20 cellular contexts compared by ENCODE assay signal in the genomic region with DNA sequence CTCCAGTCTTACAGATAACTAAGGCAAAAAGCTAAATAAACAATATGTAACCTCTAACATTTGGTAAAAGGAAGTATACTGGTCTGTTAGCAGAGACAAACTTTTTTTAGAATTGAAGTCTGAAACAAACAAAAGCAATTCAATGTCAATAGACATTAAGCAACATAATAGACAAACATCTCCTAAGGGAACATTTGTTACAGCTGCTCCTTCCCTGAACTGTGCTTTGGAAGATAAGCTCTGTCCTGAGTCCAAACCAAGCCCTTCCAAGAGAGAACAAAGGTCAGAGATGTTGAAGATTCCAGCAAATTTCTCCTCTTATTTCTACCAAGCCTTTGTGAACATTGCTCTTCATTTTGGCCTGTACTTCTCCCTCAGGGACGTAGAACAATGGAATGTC. TPM values are rescaled to one million over a fixed set of nuclear protein-coding genes. Genes with fewer than 3 reads are reported as not detected.
DNase-seq lines count a peak whose midpoint lies in the region; ATAC-seq, FAIRE-seq and TF ChIP-seq lines count a peak whose summit lies in the region.
"Had no signal": no experiment of that assay in that cellular context is flagged by ENCODE, and none has a peak within 500 bp of the region (broad histone marks: within the 10 kb centered on the region; RNA-seq: fewer than 3 reads in every experiment).

No MANE protein-coding gene starts in this region.

- peaks cover 8% of the 10 kb centered on the region for H3K27me3 Mint-ChIP-seq in WTC11 (ENCODE audit: low read depth)
- peaks cover 4% of the 10 kb centered on the region for H3K27me3 Mint-ChIP-seq in activated naive CD4-positive, alpha-beta T cell treated with anti-CD3 and anti-CD28 coated beads, Interleukin-2, amount 10 ng/mL, durations not matched to agents 7 days and 5 days

- H3K9me3 ChIP-seq in left lung (no peaks in the 10 kb centered on the region), small intestine (ENCODE audit: control insufficient read depth, low read depth) (no peaks in the 10 kb centered on the region)
- H3K9me3 ChIP-seq: thyroid gland had no signal

- ATAC-seq in WTC11 (peak; percentile 37), left lung (peak; percentile 22), HG03460 (IDR thresholded peaks at IDR 0.05; ENCODE audit: unreplicated experiment) (no peak)

- no peak for DNase-seq in WTC11 (ENCODE audit: low spot score)
- DNase-seq in fibroblast of pulmonary artery (ENCODE audit: low read depth) = peak; percentile 73
- no peak for DNase-seq in left lung
- DNase-seq in small intestine = peak; percentile 94
- DNase-seq in GM13977 (ENCODE audit: low spot score) = no peak
- DNase-seq in activated naive CD4-positive, alpha-beta T cell treated with anti-CD3 and anti-CD28 coated beads, Interleukin-2, amount 10 ng/mL, durations not matched to agents 7 days and 5 days = no peak
- DNase-seq: activated CD4-positive, alpha-beta T cell treated with anti-CD3 and anti-CD28 coated beads, Interleukin-2, amount 50 U/mL, for 1 hour; activated T-cell treated with anti-CD3 and anti-CD28 coated beads, Interleukin-2, amount 50 U/mL, for 24 hours; DMS53; NCI-H1694; NCI-H524; nephron progenitor cell; stimulated activated CD4-positive, alpha-beta T cell treated with anti-CD3 and anti-CD28 coated beads, Interleukin-4, amount 100 ng/mL, for 24 hours; thyroid gland had no signal

- CTCF ChIA-PET in WTC11 (lab: Charles Lee) = interaction anchor here (1.4 to 2.6 kb wide), 2 partner anchors 16 to 104 kb away, joined by 4 to 14 read pairs; a partner anchor contains a TSS
- CTCF ChIA-PET in activated naive CD4-positive, alpha-beta T cell treated with anti-CD3 and anti-CD28 coated beads, Interleukin-2, amount 10 ng/mL, durations not matched to agents 7 days and 5 days (lab: Charles Lee) = interaction anchor here (0.8 kb wide), 1 partner anchor 16 kb away, joined by 4 read pairs; no protein-coding TSS in a partner anchor

- intact Hi-C loops in left lung (cut with DNase I) = no loop called here

- H3K4me3 ChIP-seq in fibroblast of pulmonary artery (replicated peaks; ENCODE audit: low read depth, low read length) = no peak overlapping the region
- no peak overlapping the region for H3K4me3 ChIP-seq in left lung
- H3K4me3 ChIP-seq in small intestine (ENCODE audit: low read depth in 1 of 2, low read length in 2 of 2) = no peak overlapping the region
- H3K4me3 ChIP-seq: SK-N-MC, thyroid gland had no signal

- H3K4me1 ChIP-seq in left lung (no peaks in the 10 kb centered on the region), small intestine (ENCODE audit: control insufficient read depth in 2 of 2, insufficient read depth in 1 of 2, low read depth in 1 of 2, low read length in 1 of 2) (peaks cover 0 to 2% of the 10 kb centered on the region in 2 donors)
- H3K4me1 ChIP-seq: thyroid gland had no signal

- 6 to 28% (median 18%) methylated on average over 1 of the region's 1 CpG for WGBS in small intestine, 3 donors

- H3K9me3 Mint-ChIP-seq in WTC11 = no peaks in the 10 kb centered on the region; the same call in 1 of the 2 replicates
- no peaks in the 10 kb centered on the region for H3K9me3 Mint-ChIP-seq in activated naive CD4-positive, alpha-beta T cell treated with anti-CD3 and anti-CD28 coated beads, Interleukin-2, amount 10 ng/mL, durations not matched to agents 7 days and 5 days
- H3K9me3 Mint-ChIP-seq: activated T-cell treated with anti-CD3 and anti-CD28 coated beads, Interleukin-2, amount 50 U/mL, for 24 hours; nephron progenitor cell had no signal

- no peaks in the 10 kb centered on the region for H3K36me3 ChIP-seq in left lung
- H3K36me3 ChIP-seq in small intestine (ENCODE audit: control insufficient read depth in 2 of 2, insufficient read depth in 2 of 2, low read length in 2 of 2) = no peaks in the 10 kb centered on the region
- H3K36me3 ChIP-seq: thyroid gland had no signal

- FAIRE-seq in small intestine (lab: Jason Lieb, UNC) = peak; percentile 51
- FAIRE-seq: endothelial cell of umbilical vein had no signal

- H3K27ac ChIP-seq in left lung (peak overlapping the region in 1 of 2 donors; percentile 11), small intestine (ENCODE audit: low read depth in 1 of 2, low read length in 1 of 2) (no peak overlapping the region)
- H3K27ac ChIP-seq: SK-N-MC, thyroid gland had no signal

- H3K27me3 ChIP-seq in left lung (no peaks in the 10 kb centered on the region), small intestine (ENCODE audit: control insufficient read depth in 2 of 2, insufficient read depth in 2 of 2, low read length in 2 of 2) (no peaks in the 10 kb centered on the region)
- H3K27me3 ChIP-seq: thyroid gland had no signal

- in situ Hi-C loops in GM13977 (cut with MboI; ENCODE audit: low pct_unique_long_range_greater_than_20kb, low sequenced_read_pairs, unreplicated experiment) = no loop called here

- H3K27ac Mint-ChIP-seq in WTC11 = no peak overlapping the region
- no peak overlapping the region for H3K27ac Mint-ChIP-seq in activated naive CD4-positive, alpha-beta T cell treated with anti-CD3 and anti-CD28 coated beads, Interleukin-2, amount 10 ng/mL, durations not matched to agents 7 days and 5 days
- H3K27ac Mint-ChIP-seq: activated T-cell treated with anti-CD3 and anti-CD28 coated beads, Interleukin-2, amount 50 U/mL, for 24 hours; nephron progenitor cell had no signal

- TF ChIP-seq CTCF in WTC11 (IDR thresholded peaks at IDR 0.05) = no peak
- no peak for TF ChIP-seq CTCF in fibroblast of pulmonary artery (IDR thresholded peaks at IDR 0.05; ENCODE audit: low read length, missing control alignments)
- TF ChIP-seq CTCF in left lung (IDR thresholded peaks at IDR 0.05) = no peak
- no peak for TF ChIP-seq CTCF in GM13977 (IDR thresholded peaks at IDR 0.05; ENCODE audit: extremely low read depth, insufficient read depth, missing control alignments)

- no peak overlapping the region for H3K4me3 Mint-ChIP-seq in WTC11
- no peak overlapping the region for H3K4me3 Mint-ChIP-seq in activated naive CD4-positive, alpha-beta T cell treated with anti-CD3 and anti-CD28 coated beads, Interleukin-2, amount 10 ng/mL, durations not matched to agents 7 days and 5 days
- H3K4me3 Mint-ChIP-seq: activated T-cell treated with anti-CD3 and anti-CD28 coated beads, Interleukin-2, amount 50 U/mL, for 24 hours; nephron progenitor cell had no signal

- POLR2A ChIA-PET in WTC11 (lab: Charles Lee) = no interaction called here

- H3K36me3 Mint-ChIP-seq in WTC11 = 0 out of 2 replicates have a peak, but pooled peaks cover 2% of the 10 kb centered on the region
- no peaks in the 10 kb centered on the region for H3K36me3 Mint-ChIP-seq in activated naive CD4-positive, alpha-beta T cell treated with anti-CD3 and anti-CD28 coated beads, Interleukin-2, amount 10 ng/mL, durations not matched to agents 7 days and 5 days

- H3K4me1 Mint-ChIP-seq in WTC11 = peaks cover 46% of the 10 kb centered on the region
- no peaks in the 10 kb centered on the region for H3K4me1 Mint-ChIP-seq in activated naive CD4-positive, alpha-beta T cell treated with anti-CD3 and anti-CD28 coated beads, Interleukin-2, amount 10 ng/mL, durations not matched to agents 7 days and 5 days

TF ChIP-seq in WTC11, 78 proteins besides CTCF, POLR2A, EP300 and RAD21 (continues in another document):
- TF ChIP-seq, protein P1, sequence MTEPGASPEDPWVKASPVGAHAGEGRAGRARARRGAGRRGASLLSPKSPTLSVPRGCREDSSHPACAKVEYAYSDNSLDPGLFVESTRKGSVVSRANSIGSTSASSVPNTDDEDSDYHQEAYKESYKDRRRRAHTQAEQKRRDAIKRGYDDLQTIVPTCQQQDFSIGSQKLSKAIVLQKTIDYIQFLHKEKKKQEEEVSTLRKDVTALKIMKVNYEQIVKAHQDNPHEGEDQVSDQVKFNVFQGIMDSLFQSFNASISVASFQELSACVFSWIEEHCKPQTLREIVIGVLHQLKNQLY (CRISPR knock-in tag; IDR thresholded peaks at IDR 0.05) = no peak
- no peak for TF ChIP-seq FOXP1 (CRISPR knock-in tag; IDR thresholded peaks at IDR 0.05; ENCODE audit: borderline replicate concordance)
- TF ChIP-seq, protein P2, sequence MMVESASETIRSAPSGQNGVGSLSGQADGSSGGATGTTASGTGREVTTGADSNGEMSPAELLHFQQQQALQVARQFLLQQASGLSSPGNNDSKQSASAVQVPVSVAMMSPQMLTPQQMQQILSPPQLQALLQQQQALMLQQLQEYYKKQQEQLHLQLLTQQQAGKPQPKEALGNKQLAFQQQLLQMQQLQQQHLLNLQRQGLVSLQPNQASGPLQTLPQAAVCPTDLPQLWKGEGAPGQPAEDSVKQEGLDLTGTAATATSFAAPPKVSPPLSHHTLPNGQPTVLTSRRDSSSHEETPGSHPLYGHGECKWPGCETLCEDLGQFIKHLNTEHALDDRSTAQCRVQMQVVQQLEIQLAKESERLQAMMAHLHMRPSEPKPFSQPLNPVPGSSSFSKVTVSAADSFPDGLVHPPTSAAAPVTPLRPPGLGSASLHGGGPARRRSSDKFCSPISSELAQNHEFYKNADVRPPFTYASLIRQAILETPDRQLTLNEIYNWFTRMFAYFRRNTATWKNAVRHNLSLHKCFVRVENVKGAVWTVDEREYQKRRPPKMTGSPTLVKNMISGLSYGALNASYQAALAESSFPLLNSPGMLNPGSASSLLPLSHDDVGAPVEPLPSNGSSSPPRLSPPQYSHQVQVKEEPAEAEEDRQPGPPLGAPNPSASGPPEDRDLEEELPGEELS (CRISPR knock-in tag; IDR thresholded peaks at IDR 0.05) = no peak
- TF ChIP-seq, protein P3, sequence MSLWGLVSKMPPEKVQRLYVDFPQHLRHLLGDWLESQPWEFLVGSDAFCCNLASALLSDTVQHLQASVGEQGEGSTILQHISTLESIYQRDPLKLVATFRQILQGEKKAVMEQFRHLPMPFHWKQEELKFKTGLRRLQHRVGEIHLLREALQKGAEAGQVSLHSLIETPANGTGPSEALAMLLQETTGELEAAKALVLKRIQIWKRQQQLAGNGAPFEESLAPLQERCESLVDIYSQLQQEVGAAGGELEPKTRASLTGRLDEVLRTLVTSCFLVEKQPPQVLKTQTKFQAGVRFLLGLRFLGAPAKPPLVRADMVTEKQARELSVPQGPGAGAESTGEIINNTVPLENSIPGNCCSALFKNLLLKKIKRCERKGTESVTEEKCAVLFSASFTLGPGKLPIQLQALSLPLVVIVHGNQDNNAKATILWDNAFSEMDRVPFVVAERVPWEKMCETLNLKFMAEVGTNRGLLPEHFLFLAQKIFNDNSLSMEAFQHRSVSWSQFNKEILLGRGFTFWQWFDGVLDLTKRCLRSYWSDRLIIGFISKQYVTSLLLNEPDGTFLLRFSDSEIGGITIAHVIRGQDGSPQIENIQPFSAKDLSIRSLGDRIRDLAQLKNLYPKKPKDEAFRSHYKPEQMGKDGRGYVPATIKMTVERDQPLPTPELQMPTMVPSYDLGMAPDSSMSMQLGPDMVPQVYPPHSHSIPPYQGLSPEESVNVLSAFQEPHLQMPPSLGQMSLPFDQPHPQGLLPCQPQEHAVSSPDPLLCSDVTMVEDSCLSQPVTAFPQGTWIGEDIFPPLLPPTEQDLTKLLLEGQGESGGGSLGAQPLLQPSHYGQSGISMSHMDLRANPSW (CRISPR knock-in tag; conservative IDR thresholded peaks at IDR 0.05; ENCODE audit: low read depth) = no peak

RNA-seq across cellular contexts. Expression of a gene that starts 25.3 kb away (rescaled TPM):
- total RNA-seq in WTC11 (2021) (0.16 to 0.23 TPM in 2 of 3 replicates, not detected in the other), left lung (10 to 100 TPM; 33.9 to 63.4 TPM)
- 1 to 10 TPM in 2 of 3 donors, under 1 TPM in 1; 0.22 to 1.6 (median 1.1) TPM for polyA plus RNA-seq in small intestine
- total RNA-seq: endothelial cell of umbilical vein, M059J, OCI-LY7 had no signal
- polyA plus RNA-seq: endothelial cell of umbilical vein had no signal

RNA-seq across cellular contexts. Expression of a gene that starts 37.9 kb away (rescaled TPM):
- total RNA-seq in WTC11 (2021) (0.30 TPM in 1 of 3 replicates, not detected in the others), left lung (1 to 10 TPM; 1.9 to 2.7 TPM)
- under 1 TPM in 1 of 3 donors, not detected in 2; 0.54 TPM for polyA plus RNA-seq in small intestine
- total RNA-seq: endothelial cell of umbilical vein, lung microvascular endothelial cell, M059J had no signal
- polyA plus RNA-seq: endothelial cell of umbilical vein had no signal

Comparison
In these comparisons a context has a peak if more than half of its experiments do, and no peak if none do; other contexts are left out.
1. DNase-seq: peak in fibroblast of pulmonary artery (single experiment) and small intestine (single experiment); none in WTC11 (single experiment), left lung (0 of 2), GM13977 (single experiment) and activated naive CD4-positive, alpha-beta T cell treated with anti-CD3 and anti-CD28 coated beads, Interleukin-2, amount 10 ng/mL, durations not matched to agents 7 days and 5 days (single experiment).
2. RNA of a gene that starts 25.3 kb away (total RNA-seq): 33.9 to 63.4 TPM in left lung; 0.16 to 0.23 TPM in WTC11; every median in the first group is over 10 times any median in the second.